In genomic region chr3:17088017-17088416, GRCh38 we compare ENCODE assay signal across 14 cellular contexts.
DNase-seq lines count a peak whose midpoint lies in the region; ATAC-seq, FAIRE-seq and TF ChIP-seq lines count a peak whose summit lies in the region.
"Had no signal": no experiment of that assay in that cellular context is flagged by ENCODE, and none has a peak within 500 bp of the region (broad histone marks: within the 10 kb centered on the region; RNA-seq: fewer than 3 reads in every experiment).

No MANE protein-coding gene starts in this region.

- peak; percentile 6 for FAIRE-seq in K562 (lab: Jason Lieb, UNC)

- H3K4me1 ChIP-seq in K562 (replicated peaks in 1 of 2; ENCODE audit: control insufficient read depth in 2 of 2, insufficient read depth in 2 of 2, low read length in 2 of 2) (no peaks in the 10 kb centered on the region), thoracic aorta (ENCODE audit: control insufficient read depth in 1 of 2, low read depth in 2 of 2) (peaks cover 28 to 35% of the 10 kb centered on the region in 2 donors)
- H3K4me1 ChIP-seq: colonic mucosa had no signal

- H2AFZ ChIP-seq in K562 (ENCODE audit: low read depth, low read length): no peak overlapping the region

- no peak overlapping the region for H3K4me3 ChIP-seq in K562
- no peak overlapping the region for H3K4me3 ChIP-seq in thoracic aorta
- H3K4me3 ChIP-seq: colonic mucosa, SK-N-MC, stomach had no signal

- no peaks in the 10 kb centered on the region for H3K36me3 ChIP-seq in K562 (ENCODE audit: control insufficient read depth, insufficient read depth, low read length)
- H3K36me3 ChIP-seq in thoracic aorta: no peaks in the 10 kb centered on the region
- H3K36me3 ChIP-seq: colonic mucosa had no signal

- TF ChIP-seq RAD21 in K562 (CRISPR knock-in tag; conservative IDR thresholded peaks at IDR 0.05 in 1 of 2, IDR thresholded peaks at IDR 0.05 in 1 of 2): no peak

- H3K9me3 Mint-ChIP-seq in activated T-cell treated with anti-CD3 and anti-CD28 coated beads, Interleukin-2, amount 50 U/mL, for 72 hours: peaks cover 5 to 6% of the 10 kb centered on the region in 2 donors
- peaks cover under 1% of the 10 kb centered on the region for H3K9me3 Mint-ChIP-seq in activated T-cell treated with anti-CD3 and anti-CD28 coated beads, Interleukin-2, amount 50 U/mL, for 4 hours

- TF ChIP-seq CTCF in K562 (IDR thresholded peaks at IDR 0.05 in 2 of 3, conservative IDR thresholded peaks at IDR 0.05 in 1 of 3; ENCODE audit: insufficient read depth in 2 of 3, low read depth in 1 of 3, low read length in 3 of 3) (no peak), thoracic aorta (IDR thresholded peaks at IDR 0.05) (no peak)

- H3K27me3 ChIP-seq in K562 (ENCODE audit: control insufficient read depth in 2 of 2, insufficient read depth in 2 of 2, low read length in 2 of 2): peaks cover 5% of the 10 kb centered on the region in 2 experiments; a peak in 4 of 5 replicates
- no peaks in the 10 kb centered on the region for H3K27me3 ChIP-seq in thoracic aorta (replicated peaks; ENCODE audit: insufficient read depth)
- H3K27me3 ChIP-seq: colonic mucosa, stomach had no signal

- CTCF ChIA-PET in K562 (lab: Yijun Ruan, JAX; ENCODE audit: low intra/inter-chr PET ratio): no interaction called here

- intact Hi-C loops in K562 (cut with micrococcal nuclease): no loop called here

- H3K4me1 Mint-ChIP-seq in activated T-cell treated with anti-CD3 and anti-CD28 coated beads, Interleukin-2, amount 50 U/mL, for 72 hours (ENCODE audit: low read depth): peaks cover 26% of the 10 kb centered on the region
- peaks cover 33% of the 10 kb centered on the region for H3K4me1 Mint-ChIP-seq in activated T-cell treated with anti-CD3 and anti-CD28 coated beads, Interleukin-2, amount 50 U/mL, for 4 hours (ENCODE audit: low read depth)
- H3K4me1 Mint-ChIP-seq: neural crest cell had no signal

- no peak for ATAC-seq in activated T-cell treated with anti-CD3 and anti-CD28 coated beads, Interleukin-2, amount 50 U/mL, for 72 hours (replicated peaks in 1 of 2)
- ATAC-seq in activated T-cell treated with anti-CD3 and anti-CD28 coated beads, Interleukin-2, amount 50 U/mL, for 4 hours: no peak
- ATAC-seq in K562 (no peak), thoracic aorta (ENCODE audit: insufficient number of reproducible peaks, low FRiP score, low read depth) (no peak), GM21447 (IDR thresholded peaks at IDR 0.05; ENCODE audit: unreplicated experiment) (no peak), HG03442 (IDR thresholded peaks at IDR 0.05; ENCODE audit: unreplicated experiment) (no peak)

- H3K27me3 Mint-ChIP-seq in activated T-cell treated with anti-CD3 and anti-CD28 coated beads, Interleukin-2, amount 50 U/mL, for 72 hours (ENCODE audit: low read depth): no peaks in the 10 kb centered on the region
- H3K27me3 Mint-ChIP-seq in activated T-cell treated with anti-CD3 and anti-CD28 coated beads, Interleukin-2, amount 50 U/mL, for 4 hours (ENCODE audit: low read depth): no peaks in the 10 kb centered on the region

- H3K27ac Mint-ChIP-seq in activated T-cell treated with anti-CD3 and anti-CD28 coated beads, Interleukin-2, amount 50 U/mL, for 72 hours: peak overlapping the region; percentile 87

- no peak for TF ChIP-seq POLR2A in K562 (conservative IDR thresholded peaks at IDR 0.05)

- H3K9me3 ChIP-seq in K562 (replicated peaks; ENCODE audit: control insufficient read depth, insufficient read depth, low read depth, low read length) (no peaks in the 10 kb centered on the region), thoracic aorta (no peaks in the 10 kb centered on the region)
- H3K9me3 ChIP-seq: colonic mucosa, stomach had no signal

- no peaks in the 10 kb centered on the region for H3K9me1 ChIP-seq in K562 (ENCODE audit: control insufficient read depth, insufficient read depth, low read length)

- POLR2A ChIA-PET in K562 (lab: Yijun Ruan, JAX): interaction anchor here (0.7 kb wide), 1 partner anchor 786 kb away, joined by 3 read pairs; no protein-coding TSS in a partner anchor

- H3K27ac ChIP-seq in K562 (ENCODE audit: extremely low read depth, low read depth, low read length) (no peak overlapping the region), thoracic aorta (peak overlapping the region; percentile 79 to 93)
- H3K27ac ChIP-seq: colonic mucosa, SK-N-MC, stomach had no signal

- in situ Hi-C loops in K562 (cut with MboI): no loop called here

- H3K9ac ChIP-seq in K562 (ENCODE audit: insufficient read depth in 1 of 2, low read depth in 2 of 2, low read length in 2 of 2): no peak overlapping the region

- no peak overlapping the region for H3K4me2 ChIP-seq in K562 (ENCODE audit: insufficient read depth, low read length)

- WGBS in K562 (ENCODE audit: insufficient coverage, low coverage, missing lambda C conversion rate): 3% methylated on average over 3 of the region's 3 CpGs

- peaks cover 7 to 21% of the 10 kb centered on the region in 2 donors for H3K36me3 Mint-ChIP-seq in activated T-cell treated with anti-CD3 and anti-CD28 coated beads, Interleukin-2, amount 50 U/mL, for 72 hours (ENCODE audit: insufficient read depth in 2 of 2)
- peaks cover 40% of the 10 kb centered on the region for H3K36me3 Mint-ChIP-seq in activated T-cell treated with anti-CD3 and anti-CD28 coated beads, Interleukin-2, amount 50 U/mL, for 4 hours (ENCODE audit: insufficient read depth)

- no peak for TF ChIP-seq EP300 in K562 (IDR thresholded peaks at IDR 0.05; ENCODE audit: low read length)

- H3K4me3 Mint-ChIP-seq in activated T-cell treated with anti-CD3 and anti-CD28 coated beads, Interleukin-2, amount 50 U/mL, for 72 hours: peak overlapping the region in 1 of 2 donors; percentile 47
- H3K4me3 Mint-ChIP-seq in activated T-cell treated with anti-CD3 and anti-CD28 coated beads, Interleukin-2, amount 50 U/mL, for 4 hours: no peak overlapping the region
- H3K4me3 Mint-ChIP-seq: neural crest cell had no signal

- DNase-seq in activated T-cell treated with anti-CD3 and anti-CD28 coated beads, Interleukin-2, amount 50 U/mL, for 72 hours: no peak
- DNase-seq in activated T-cell treated with anti-CD3 and anti-CD28 coated beads, Interleukin-2, amount 50 U/mL, for 4 hours: no peak
- no peak for DNase-seq in K562 (ENCODE audit: extremely low read depth in 1 of 4, low spot score in 3 of 4)
- peak; percentile 26 for DNase-seq in iPS-NIHi11 (ENCODE audit: low spot score)
- DNase-seq in thoracic aorta (ENCODE audit: low spot score): no peak
- DNase-seq in HT-29 (ENCODE audit: low spot score): no peak
- DNase-seq: colonic mucosa, NCI-H1436, NCI-H774, stomach had no signal

- H4K20me1 ChIP-seq in K562 (replicated peaks; ENCODE audit: control insufficient read depth, insufficient read depth, low read length): no peaks in the 10 kb centered on the region

- no peaks in the 10 kb centered on the region for H3K79me2 ChIP-seq in K562 (ENCODE audit: control insufficient read depth, insufficient read depth, low read length)

- no TSS peak for BruUV-seq in K562 (replicated peaks; lab: Mats Ljungman, UMichigan)

TF ChIP-seq in K562, 482 proteins besides CTCF, POLR2A, EP300 and RAD21:
- TF ChIP-seq, protein P1, sequence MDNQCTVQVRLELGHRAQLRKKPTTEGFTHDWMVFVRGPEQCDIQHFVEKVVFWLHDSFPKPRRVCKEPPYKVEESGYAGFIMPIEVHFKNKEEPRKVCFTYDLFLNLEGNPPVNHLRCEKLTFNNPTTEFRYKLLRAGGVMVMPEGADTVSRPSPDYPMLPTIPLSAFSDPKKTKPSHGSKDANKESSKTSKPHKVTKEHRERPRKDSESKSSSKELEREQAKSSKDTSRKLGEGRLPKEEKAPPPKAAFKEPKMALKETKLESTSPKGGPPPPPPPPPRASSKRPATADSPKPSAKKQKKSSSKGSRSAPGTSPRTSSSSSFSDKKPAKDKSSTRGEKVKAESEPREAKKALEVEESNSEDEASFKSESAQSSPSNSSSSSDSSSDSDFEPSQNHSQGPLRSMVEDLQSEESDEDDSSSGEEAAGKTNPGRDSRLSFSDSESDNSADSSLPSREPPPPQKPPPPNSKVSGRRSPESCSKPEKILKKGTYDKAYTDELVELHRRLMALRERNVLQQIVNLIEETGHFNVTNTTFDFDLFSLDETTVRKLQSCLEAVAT (IDR thresholded peaks at IDR 0.05): no peak
- no peak for TF ChIP-seq SFPQ (IDR thresholded peaks at IDR 0.05; ENCODE audit: low read depth, low read length)
